In genomic region chr7:87876040-87876758, GRCh38 we compare ENCODE assay signal across 1 cellular context.
A peak's percentile ranks its signal among the peaks of the same experiment; 100 is the strongest.
TF ChIP-seq lines count a peak whose summit lies in the region.

A gene with protein sequence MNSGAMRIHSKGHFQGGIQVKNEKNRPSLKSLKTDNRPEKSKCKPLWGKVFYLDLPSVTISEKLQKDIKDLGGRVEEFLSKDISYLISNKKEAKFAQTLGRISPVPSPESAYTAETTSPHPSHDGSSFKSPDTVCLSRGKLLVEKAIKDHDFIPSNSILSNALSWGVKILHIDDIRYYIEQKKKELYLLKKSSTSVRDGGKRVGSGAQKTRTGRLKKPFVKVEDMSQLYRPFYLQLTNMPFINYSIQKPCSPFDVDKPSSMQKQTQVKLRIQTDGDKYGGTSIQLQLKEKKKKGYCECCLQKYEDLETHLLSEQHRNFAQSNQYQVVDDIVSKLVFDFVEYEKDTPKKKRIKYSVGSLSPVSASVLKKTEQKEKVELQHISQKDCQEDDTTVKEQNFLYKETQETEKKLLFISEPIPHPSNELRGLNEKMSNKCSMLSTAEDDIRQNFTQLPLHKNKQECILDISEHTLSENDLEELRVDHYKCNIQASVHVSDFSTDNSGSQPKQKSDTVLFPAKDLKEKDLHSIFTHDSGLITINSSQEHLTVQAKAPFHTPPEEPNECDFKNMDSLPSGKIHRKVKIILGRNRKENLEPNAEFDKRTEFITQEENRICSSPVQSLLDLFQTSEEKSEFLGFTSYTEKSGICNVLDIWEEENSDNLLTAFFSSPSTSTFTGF (plus strand): TSS chr7:87876493. CDS start chr7:87876733, 240 bp downstream.
Gene SLC25A40, minus strand, starts transcription at chr7:87876360. Its CDS starts 17,633 bp downstream, at chr7:87858727.

TF ChIP-seq in K562, 482 proteins besides CTCF, POLR2A, EP300 and RAD21 (continued from another document and continues in another):
- TF ChIP-seq, protein P1, sequence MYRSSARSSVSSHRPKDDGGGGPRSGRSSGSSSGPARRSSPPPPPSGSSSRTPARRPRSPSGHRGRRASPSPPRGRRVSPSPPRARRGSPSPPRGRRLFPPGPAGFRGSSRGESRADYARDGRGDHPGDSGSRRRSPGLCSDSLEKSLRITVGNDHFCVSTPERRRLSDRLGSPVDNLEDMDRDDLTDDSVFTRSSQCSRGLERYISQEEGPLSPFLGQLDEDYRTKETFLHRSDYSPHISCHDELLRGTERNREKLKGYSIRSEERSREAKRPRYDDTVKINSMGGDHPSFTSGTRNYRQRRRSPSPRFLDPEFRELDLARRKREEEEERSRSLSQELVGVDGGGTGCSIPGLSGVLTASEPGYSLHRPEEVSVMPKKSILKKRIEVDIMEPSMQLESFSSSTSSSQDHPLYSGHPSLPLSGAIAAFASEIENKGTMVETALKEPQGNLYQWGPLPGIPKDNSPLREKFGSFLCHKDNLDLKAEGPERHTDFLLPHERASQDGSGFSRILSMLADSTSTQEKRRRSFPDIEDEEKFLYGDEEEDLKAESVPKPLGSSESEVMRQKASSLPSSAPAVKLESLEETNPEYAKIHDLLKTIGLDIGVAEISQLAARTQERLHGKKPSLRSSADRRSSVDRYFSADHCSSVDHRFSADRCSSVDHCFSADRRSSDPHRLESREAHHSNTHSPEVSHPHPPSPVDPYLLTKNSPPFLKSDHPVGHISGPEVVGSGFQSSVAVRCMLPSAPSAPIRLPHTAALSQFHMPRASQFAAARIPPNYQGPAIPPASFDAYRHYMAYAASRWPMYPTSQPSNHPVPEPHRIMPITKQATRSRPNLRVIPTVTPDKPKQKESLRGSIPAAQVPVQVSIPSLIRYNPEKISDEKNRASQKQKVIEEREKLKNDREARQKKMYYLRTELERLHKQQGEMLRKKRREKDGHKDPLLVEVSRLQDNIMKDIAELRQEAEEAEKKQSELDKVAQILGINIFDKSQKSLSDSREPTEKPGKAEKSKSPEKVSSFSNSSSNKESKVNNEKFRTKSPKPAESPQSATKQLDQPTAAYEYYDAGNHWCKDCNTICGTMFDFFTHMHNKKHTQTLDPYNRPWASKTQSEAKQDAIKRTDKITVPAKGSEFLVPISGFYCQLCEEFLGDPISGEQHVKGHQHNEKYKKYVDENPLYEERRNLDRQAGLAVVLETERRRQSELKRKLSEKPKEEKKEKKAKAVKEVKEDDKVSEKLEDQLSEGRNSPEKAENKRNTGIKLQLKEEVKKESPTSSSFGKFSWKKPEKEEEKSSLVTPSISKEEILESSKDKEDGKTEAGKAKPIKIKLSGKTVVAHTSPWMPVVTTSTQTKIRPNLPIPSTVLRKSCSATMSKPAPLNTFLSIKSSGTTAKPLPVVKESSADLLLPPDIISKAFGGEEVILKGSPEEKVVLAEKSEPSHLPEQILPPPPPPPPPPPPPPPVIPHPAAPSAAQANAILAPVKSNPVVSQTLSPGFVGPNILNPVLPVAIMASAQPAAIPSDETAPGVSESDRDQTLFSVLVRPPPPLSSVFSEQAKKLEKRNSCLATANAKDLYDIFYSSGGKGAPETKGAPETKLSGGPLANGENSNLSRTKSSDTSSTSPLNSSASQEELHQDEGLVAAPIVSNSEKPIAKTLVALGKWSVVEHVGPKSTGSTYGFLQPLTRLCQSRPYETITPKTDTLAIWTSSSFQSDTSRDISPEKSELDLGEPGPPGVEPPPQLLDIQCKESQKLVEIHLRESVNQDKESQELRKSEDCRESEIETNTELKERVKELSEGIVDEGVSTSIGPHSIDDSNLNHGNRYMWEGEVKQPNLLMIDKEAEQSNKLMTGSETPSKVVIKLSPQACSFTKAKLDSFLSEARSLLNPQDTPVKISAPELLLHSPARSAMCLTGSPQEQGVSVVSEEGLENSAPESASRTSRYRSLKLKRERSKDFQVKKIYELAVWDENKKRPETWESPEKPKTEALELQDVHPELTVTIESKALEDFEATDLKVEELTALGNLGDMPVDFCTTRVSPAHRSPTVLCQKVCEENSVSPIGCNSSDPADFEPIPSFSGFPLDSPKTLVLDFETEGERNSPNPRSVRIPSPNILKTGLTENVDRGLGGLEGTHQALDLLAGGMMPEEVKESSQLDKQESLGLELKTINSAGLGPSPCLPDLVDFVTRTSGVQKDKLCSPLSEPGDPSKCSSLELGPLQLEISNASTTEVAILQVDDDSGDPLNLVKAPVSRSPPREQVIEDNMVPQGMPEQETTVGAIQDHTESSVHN (IDR thresholded peaks at IDR 0.05; ENCODE audit: borderline replicate concordance in 1 of 2, low read depth in 1 of 2) = no peak
- TF ChIP-seq, protein P2, sequence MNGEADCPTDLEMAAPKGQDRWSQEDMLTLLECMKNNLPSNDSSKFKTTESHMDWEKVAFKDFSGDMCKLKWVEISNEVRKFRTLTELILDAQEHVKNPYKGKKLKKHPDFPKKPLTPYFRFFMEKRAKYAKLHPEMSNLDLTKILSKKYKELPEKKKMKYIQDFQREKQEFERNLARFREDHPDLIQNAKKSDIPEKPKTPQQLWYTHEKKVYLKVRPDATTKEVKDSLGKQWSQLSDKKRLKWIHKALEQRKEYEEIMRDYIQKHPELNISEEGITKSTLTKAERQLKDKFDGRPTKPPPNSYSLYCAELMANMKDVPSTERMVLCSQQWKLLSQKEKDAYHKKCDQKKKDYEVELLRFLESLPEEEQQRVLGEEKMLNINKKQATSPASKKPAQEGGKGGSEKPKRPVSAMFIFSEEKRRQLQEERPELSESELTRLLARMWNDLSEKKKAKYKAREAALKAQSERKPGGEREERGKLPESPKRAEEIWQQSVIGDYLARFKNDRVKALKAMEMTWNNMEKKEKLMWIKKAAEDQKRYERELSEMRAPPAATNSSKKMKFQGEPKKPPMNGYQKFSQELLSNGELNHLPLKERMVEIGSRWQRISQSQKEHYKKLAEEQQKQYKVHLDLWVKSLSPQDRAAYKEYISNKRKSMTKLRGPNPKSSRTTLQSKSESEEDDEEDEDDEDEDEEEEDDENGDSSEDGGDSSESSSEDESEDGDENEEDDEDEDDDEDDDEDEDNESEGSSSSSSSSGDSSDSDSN (IDR thresholded peaks at IDR 0.05; ENCODE audit: borderline replicate concordance in 1 of 2, low read depth in 2 of 2, low read length in 2 of 2) = peak in 1 of 2 experiments; percentile 98; a peak in 3 of 4 replicates
- TF ChIP-seq, protein P3, sequence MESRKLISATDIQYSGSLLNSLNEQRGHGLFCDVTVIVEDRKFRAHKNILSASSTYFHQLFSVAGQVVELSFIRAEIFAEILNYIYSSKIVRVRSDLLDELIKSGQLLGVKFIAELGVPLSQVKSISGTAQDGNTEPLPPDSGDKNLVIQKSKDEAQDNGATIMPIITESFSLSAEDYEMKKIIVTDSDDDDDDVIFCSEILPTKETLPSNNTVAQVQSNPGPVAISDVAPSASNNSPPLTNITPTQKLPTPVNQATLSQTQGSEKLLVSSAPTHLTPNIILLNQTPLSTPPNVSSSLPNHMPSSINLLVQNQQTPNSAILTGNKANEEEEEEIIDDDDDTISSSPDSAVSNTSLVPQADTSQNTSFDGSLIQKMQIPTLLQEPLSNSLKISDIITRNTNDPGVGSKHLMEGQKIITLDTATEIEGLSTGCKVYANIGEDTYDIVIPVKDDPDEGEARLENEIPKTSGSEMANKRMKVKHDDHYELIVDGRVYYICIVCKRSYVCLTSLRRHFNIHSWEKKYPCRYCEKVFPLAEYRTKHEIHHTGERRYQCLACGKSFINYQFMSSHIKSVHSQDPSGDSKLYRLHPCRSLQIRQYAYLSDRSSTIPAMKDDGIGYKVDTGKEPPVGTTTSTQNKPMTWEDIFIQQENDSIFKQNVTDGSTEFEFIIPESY (CRISPR knock-in tag; IDR thresholded peaks at IDR 0.05) = peak; percentile 44; the same call in 1 of the 2 replicates
- no peak for TF ChIP-seq ZNF23 (CRISPR knock-in tag; IDR thresholded peaks at IDR 0.05)
- no peak for TF ChIP-seq MAFG (tag; conservative IDR thresholded peaks at IDR 0.05)
- no peak for TF ChIP-seq SRSF7 (optimal IDR thresholded peaks at IDR 0.05; ENCODE audit: low read depth, low read length)
- TF ChIP-seq ID3 (CRISPR knock-in tag; IDR thresholded peaks at IDR 0.05) = no peak
- TF ChIP-seq ID3 (tag; IDR thresholded peaks at IDR 0.05) = no peak
- no peak for TF ChIP-seq SMAD3 (CRISPR knock-in tag; conservative IDR thresholded peaks at IDR 0.05)
- TF ChIP-seq SRF (CRISPR knock-in tag; IDR thresholded peaks at IDR 0.05) = no peak
- TF ChIP-seq HNRNPUL1 (IDR thresholded peaks at IDR 0.05; ENCODE audit: low read length) = no peak
- TF ChIP-seq MECOM (CRISPR knock-in tag; IDR thresholded peaks at IDR 0.05) = no peak
- peak; percentile 92 for TF ChIP-seq SREBF1 (IDR thresholded peaks at IDR 0.05; ENCODE audit: borderline replicate concordance, low read depth, low read length)
- TF ChIP-seq PYGO2 (tag; IDR thresholded peaks at IDR 0.05) = no peak
- TF ChIP-seq HCFC1 (IDR thresholded peaks at IDR 0.05; ENCODE audit: low read depth, low read length) = no peak; the same call in 1 of the 2 replicates
- TF ChIP-seq CREBBP (IDR thresholded peaks at IDR 0.05; ENCODE audit: low read depth, low read length) = no peak
- no peak; the same call in 1 of the 2 replicates for TF ChIP-seq ATF4 (CRISPR knock-in tag; IDR thresholded peaks at IDR 0.05)
- peak; percentile 51; the same call in 1 of the 2 replicates for TF ChIP-seq FOXP1 (CRISPR knock-in tag; IDR thresholded peaks at IDR 0.05)
- no peak for TF ChIP-seq ZNF785 (CRISPR knock-in tag; IDR thresholded peaks at IDR 0.05)
- TF ChIP-seq, protein P4, sequence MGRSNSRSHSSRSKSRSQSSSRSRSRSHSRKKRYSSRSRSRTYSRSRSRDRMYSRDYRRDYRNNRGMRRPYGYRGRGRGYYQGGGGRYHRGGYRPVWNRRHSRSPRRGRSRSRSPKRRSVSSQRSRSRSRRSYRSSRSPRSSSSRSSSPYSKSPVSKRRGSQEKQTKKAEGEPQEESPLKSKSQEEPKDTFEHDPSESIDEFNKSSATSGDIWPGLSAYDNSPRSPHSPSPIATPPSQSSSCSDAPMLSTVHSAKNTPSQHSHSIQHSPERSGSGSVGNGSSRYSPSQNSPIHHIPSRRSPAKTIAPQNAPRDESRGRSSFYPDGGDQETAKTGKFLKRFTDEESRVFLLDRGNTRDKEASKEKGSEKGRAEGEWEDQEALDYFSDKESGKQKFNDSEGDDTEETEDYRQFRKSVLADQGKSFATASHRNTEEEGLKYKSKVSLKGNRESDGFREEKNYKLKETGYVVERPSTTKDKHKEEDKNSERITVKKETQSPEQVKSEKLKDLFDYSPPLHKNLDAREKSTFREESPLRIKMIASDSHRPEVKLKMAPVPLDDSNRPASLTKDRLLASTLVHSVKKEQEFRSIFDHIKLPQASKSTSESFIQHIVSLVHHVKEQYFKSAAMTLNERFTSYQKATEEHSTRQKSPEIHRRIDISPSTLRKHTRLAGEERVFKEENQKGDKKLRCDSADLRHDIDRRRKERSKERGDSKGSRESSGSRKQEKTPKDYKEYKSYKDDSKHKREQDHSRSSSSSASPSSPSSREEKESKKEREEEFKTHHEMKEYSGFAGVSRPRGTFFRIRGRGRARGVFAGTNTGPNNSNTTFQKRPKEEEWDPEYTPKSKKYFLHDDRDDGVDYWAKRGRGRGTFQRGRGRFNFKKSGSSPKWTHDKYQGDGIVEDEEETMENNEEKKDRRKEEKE (IDR thresholded peaks at IDR 0.05; ENCODE audit: borderline replicate concordance in 1 of 2, control insufficient read depth in 1 of 2, low read depth in 2 of 2, low read length in 1 of 2) = 0 out of 4 replicates have a peak, but pooled peaks of 1 of the 2 experiments have one; percentile 71
- TF ChIP-seq MNT (conservative IDR thresholded peaks at IDR 0.05) = peak; percentile 73 to 90
- no peak for TF ChIP-seq ZBTB7A (IDR thresholded peaks at IDR 0.05; ENCODE audit: borderline replicate concordance, control insufficient read depth, low read depth, low read length)
- TF ChIP-seq NRF1 (conservative IDR thresholded peaks at IDR 0.05 in 1 of 2, IDR thresholded peaks at IDR 0.05 in 1 of 2) = peak; percentile 89 to 91
- 0 out of 2 replicates have a peak, but pooled peaks have one; percentile 3 for TF ChIP-seq ZBTB17 (CRISPR knock-in tag; IDR thresholded peaks at IDR 0.05)
- TF ChIP-seq SIN3A (IDR thresholded peaks at IDR 0.05; ENCODE audit: borderline replicate concordance in 2 of 2, control insufficient read depth in 1 of 2, low read depth in 2 of 2, low read length in 2 of 2) = peak; percentile 55 to 73; a peak in 2 of 4 replicates
- TF ChIP-seq GABPB1 (CRISPR knock-in tag; IDR thresholded peaks at IDR 0.05) = peak; percentile 70
- peak; percentile 60 for TF ChIP-seq CC2D1A (IDR thresholded peaks at IDR 0.05)
- no peak for TF ChIP-seq ARHGAP35 (IDR thresholded peaks at IDR 0.05; ENCODE audit: partially characterized antibody)
- no peak for TF ChIP-seq SNRNP70 (optimal IDR thresholded peaks at IDR 0.05; ENCODE audit: low read depth, low read length)
- TF ChIP-seq NCOA6 (IDR thresholded peaks at IDR 0.05) = peak; percentile 79
- peak; percentile 98 for TF ChIP-seq HMGN3 (IDR thresholded peaks at IDR 0.05; ENCODE audit: borderline replicate concordance, extremely low read depth, insufficient read length, low read depth, low read length)
- TF ChIP-seq ESRRA (IDR thresholded peaks at IDR 0.05; ENCODE audit: borderline replicate concordance, low read depth) = peak; percentile 30; the same call in 1 of the 2 replicates
- TF ChIP-seq CBFB (CRISPR knock-in tag; IDR thresholded peaks at IDR 0.05) = no peak
- TF ChIP-seq DIDO1 (tag; IDR thresholded peaks at IDR 0.05; ENCODE audit: low read depth) = no peak
- no peak for TF ChIP-seq BMI1 (IDR thresholded peaks at IDR 0.05; ENCODE audit: low read length)
- TF ChIP-seq KDM5B (IDR thresholded peaks at IDR 0.05; ENCODE audit: insufficient replicate concordance, low read depth, low read length) = peak; percentile 72
- TF ChIP-seq EZH2 (IDR thresholded peaks at IDR 0.05; ENCODE audit: borderline replicate concordance, low read depth, low read length) = no peak
- no peak for TF ChIP-seq CEBPB (tag; IDR thresholded peaks at IDR 0.05)
- no peak for TF ChIP-seq ZNF436 (CRISPR knock-in tag; IDR thresholded peaks at IDR 0.05)
- TF ChIP-seq TAF9B (IDR thresholded peaks at IDR 0.05; ENCODE audit: partially characterized antibody) = peak; percentile 53
- TF ChIP-seq FOXK1 (CRISPR knock-in tag; IDR thresholded peaks at IDR 0.05; ENCODE audit: borderline replicate concordance) = no peak
